In genomic region chr2:197706839-197707207, GRCh38 we compare ENCODE assay signal across 8 cellular contexts. TPM values are rescaled to one million over a fixed set of nuclear protein-coding genes. Genes with fewer than 3 reads are reported as not detected.
A peak's percentile ranks its signal among the peaks of the same experiment; 100 is the strongest.
DNase-seq lines count a peak whose midpoint lies in the region; ATAC-seq and TF ChIP-seq lines count a peak whose summit lies in the region.

No MANE protein-coding gene starts in this region.

- H3K27ac ChIP-seq in OCI-LY7 (ENCODE audit: low read depth, low read length, poor library complexity, severe bottlenecking) (no peak overlapping the region), osteoblast (ENCODE audit: low read depth, low read length) (peak overlapping the region; percentile 27)

- H3K4me3 ChIP-seq in OCI-LY7 (ENCODE audit: low read depth, low read length, poor library complexity, severe bottlenecking): peak overlapping the region; percentile 90
- peak overlapping the region; percentile 92 for H3K4me3 ChIP-seq in osteoblast (ENCODE audit: insufficient read depth, low read length)

- peaks cover 4% of the 10 kb centered on the region for H3K27me3 Mint-ChIP-seq in endothelial cell (ENCODE audit: unreplicated experiment)

- H3K4me1 Mint-ChIP-seq in endothelial cell (ENCODE audit: unreplicated experiment): peaks cover 43% of the 10 kb centered on the region

- BruUV-seq in OCI-LY7 (replicated peaks; lab: Mats Ljungman, UMichigan): no TSS peak

- H3K4me3 Mint-ChIP-seq in endothelial cell (ENCODE audit: unreplicated experiment): peak overlapping the region; percentile 96

- H3K36me3 ChIP-seq in OCI-LY7 (ENCODE audit: insufficient read depth, low read length): peaks cover 42% of the 10 kb centered on the region
- H3K36me3 ChIP-seq in osteoblast (ENCODE audit: insufficient read depth, low read length): peaks cover 10% of the 10 kb centered on the region

- TF ChIP-seq CTCF in OCI-LY7 (conservative IDR thresholded peaks at IDR 0.05; ENCODE audit: low read length) (no peak), endothelial cell (IDR thresholded peaks at IDR 0.05; ENCODE audit: unreplicated experiment) (no peak), osteoblast (IDR thresholded peaks at IDR 0.05; ENCODE audit: extremely low read depth, low read depth, low read length) (no peak)

- CTCF ChIA-PET in OCI-LY7 (lab: Charles Lee; ENCODE audit: unreplicated experiment): interaction anchor here (0.6 kb wide), 1 partner anchor 71 kb away, joined by 3 read pairs; no protein-coding TSS in a partner anchor

- H3K36me3 Mint-ChIP-seq in endothelial cell (ENCODE audit: low read depth, unreplicated experiment): peaks cover 6% of the 10 kb centered on the region

- ATAC-seq in GM19324 (IDR thresholded peaks at IDR 0.05; ENCODE audit: low FRiP score, unreplicated experiment): no peak

- peak overlapping the region; percentile 94 for H3K4me2 ChIP-seq in OCI-LY7 (ENCODE audit: low read length)
- peak overlapping the region; percentile 98 for H3K4me2 ChIP-seq in osteoblast (ENCODE audit: insufficient read depth, low read length)

- H3K4me1 ChIP-seq in OCI-LY7 (ENCODE audit: insufficient read depth, low read length, poor library complexity, severe bottlenecking) (peaks cover 37% of the 10 kb centered on the region), osteoblast (ENCODE audit: insufficient read depth, low read length) (peaks cover 32% of the 10 kb centered on the region)

- H3K27me3 ChIP-seq in osteoblast (ENCODE audit: insufficient read depth, low read length): no peaks in the 10 kb centered on the region

- POLR2A ChIA-PET in OCI-LY7 (lab: Charles Lee): interaction anchor here (2.8 kb wide), 1 partner anchor 8 kb away, joined by 23 read pairs; no protein-coding TSS in a partner anchor

- H3K79me2 ChIP-seq in OCI-LY7 (ENCODE audit: insufficient read depth, low read depth, low read length): peaks cover 63% of the 10 kb centered on the region
- peaks cover 40% of the 10 kb centered on the region for H3K79me2 ChIP-seq in osteoblast (ENCODE audit: insufficient read depth, low read length)

- peak; percentile 3 for DNase-seq in EL
- DNase-seq in OCI-LY7 (ENCODE audit: low spot score): no peak
- DNase-seq in endothelial cell (ENCODE audit: low spot score): no peak
- peak; percentile 75 for DNase-seq in osteoblast (ENCODE audit: insufficient read length, low spot score, missing footprints)
- no peak for DNase-seq in NCI-H345 treated with DMSO at 0.1 percent for 48 hours (lab: John Stamatoyannopoulos, UW; ENCODE audit: unreplicated experiment)
- no peak for DNase-seq in NOMO-1 (lab: John Stamatoyannopoulos, UW; ENCODE audit: unreplicated experiment in 2 of 2)
- no peak for DNase-seq in NCI-H1048 (lab: John Stamatoyannopoulos, UW)

- H4K20me1 ChIP-seq in OCI-LY7 (ENCODE audit: insufficient read depth, low read length): peaks cover 33% of the 10 kb centered on the region
- H4K20me1 ChIP-seq in osteoblast (ENCODE audit: insufficient read depth, low read length): peaks cover 23% of the 10 kb centered on the region

- H2AFZ ChIP-seq in OCI-LY7 (ENCODE audit: low read length): no peak overlapping the region
- peak overlapping the region; percentile 98 for H2AFZ ChIP-seq in osteoblast (ENCODE audit: low read length)

- H3K9me3 ChIP-seq in OCI-LY7 (ENCODE audit: low read length): no peaks in the 10 kb centered on the region
- no peaks in the 10 kb centered on the region for H3K9me3 ChIP-seq in osteoblast (ENCODE audit: low read depth, low read length)

- intact Hi-C loops in OCI-LY7 (cut with micrococcal nuclease; ENCODE audit: unreplicated experiment): loop anchor here (1.0 to 10.0 kb wide), 6 partner anchors 70 to 1062 kb away; partner anchors contain the start of genes COQ10B and HSPD1

- H3K27ac Mint-ChIP-seq in endothelial cell (ENCODE audit: unreplicated experiment): no peak overlapping the region

- no peaks in the 10 kb centered on the region for H3K9me3 Mint-ChIP-seq in endothelial cell (ENCODE audit: unreplicated experiment)

- no peaks in the 10 kb centered on the region for H3K9me2 ChIP-seq in OCI-LY7 (ENCODE audit: insufficient read depth, low read length)

RNA-seq across cellular contexts. Expression of gene MARS2, which starts 1.7 kb away (rescaled TPM):
- 23.2 and 32.7 TPM in 2 replicates for total RNA-seq in OCI-LY7 (2014; rRNA removed; shearing (Covaris generic))
- 21.3 and 21.8 TPM in 2 replicates for total RNA-seq in OCI-LY7 (2022)
- total RNA-seq in endothelial cell (ENCODE audit: unreplicated experiment): 13.5 TPM
- total RNA-seq in osteoblast: 3.2 and 3.3 TPM in 2 replicates

RNA-seq across cellular contexts. Expression of gene RFTN2, which starts 31.4 kb away (rescaled TPM):
- total RNA-seq in OCI-LY7 (2014; rRNA removed; shearing (Covaris generic)): not detected in 2 replicates
- total RNA-seq in OCI-LY7 (2022) (not detected in 2 replicates), endothelial cell (ENCODE audit: unreplicated experiment) (27.2 TPM), osteoblast (14.5 and 18.6 TPM in 2 replicates)

Comparison
In these comparisons a context has a peak if more than half of its experiments do, and no peak if none do; other contexts are left out.
1. DNase-seq: peak in EL (single experiment) and osteoblast (single experiment); none in OCI-LY7 (single experiment), endothelial cell (single experiment), NCI-H345 treated with DMSO at 0.1 percent for 48 hours (single experiment), NOMO-1 (0 of 2) and NCI-H1048 (single experiment).
2. RNA of gene RFTN2, which starts 31.4 kb away (total RNA-seq): 27.2 TPM in endothelial cell (single experiment) and 14.5 to 18.6 TPM in osteoblast; not detected in OCI-LY7; every median in the first group is over 10 times any median in the second.